12 cellular contexts compared by ENCODE assay signal in the genomic region with DNA sequence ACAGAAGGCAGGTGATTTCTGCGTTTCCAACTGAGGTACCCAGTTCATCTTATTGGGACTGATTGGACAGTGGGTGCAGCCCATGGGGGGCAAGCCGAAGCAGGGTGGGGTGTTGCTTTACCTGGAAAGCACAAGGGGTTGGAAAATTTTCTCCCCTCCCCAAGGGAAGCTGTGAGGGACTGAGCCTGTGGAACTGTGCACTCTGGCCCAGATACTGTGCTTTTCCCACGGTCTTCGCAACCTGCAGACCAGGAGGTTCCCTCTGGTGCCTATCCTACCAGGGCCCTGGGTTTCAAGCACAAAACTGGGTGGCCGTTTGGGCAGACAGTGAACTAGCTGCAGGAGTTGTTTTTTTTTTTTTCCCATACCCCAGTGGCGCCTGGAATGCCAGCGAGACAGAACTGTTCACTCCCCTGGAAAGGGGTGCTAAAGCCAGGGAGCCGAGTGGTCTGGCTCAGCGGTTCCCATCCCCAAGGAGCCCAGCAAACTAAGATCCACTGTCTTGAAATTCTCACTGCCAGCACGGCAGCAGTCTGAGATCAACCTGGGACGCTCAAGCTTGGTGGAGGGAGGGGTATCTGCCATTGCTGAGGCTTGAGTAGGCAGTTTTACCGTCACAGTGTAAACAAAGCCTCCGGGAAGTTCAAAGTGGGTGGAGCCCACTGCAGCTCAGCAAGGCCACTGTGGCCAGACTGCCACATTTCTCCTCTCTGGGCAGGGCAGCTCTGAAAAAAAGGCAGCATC.
A peak's percentile ranks its signal among the peaks of the same experiment; 100 is the strongest.
DNase-seq lines count a peak whose midpoint lies in the region; ATAC-seq and TF ChIP-seq lines count a peak whose summit lies in the region.
"Had no signal": no experiment of that assay in that cellular context is flagged by ENCODE, and none has a peak within 500 bp of the region (broad histone marks: within the 10 kb centered on the region; RNA-seq: fewer than 3 reads in every experiment).

No MANE protein-coding gene starts in this region.

- no peaks in the 10 kb centered on the region for H3K9me3 ChIP-seq in RWPE2 (ENCODE audit: severe bottlenecking)
- H3K9me3 ChIP-seq: gastrocnemius medialis had no signal

- peaks cover 48% of the 10 kb centered on the region for H3K27me3 Mint-ChIP-seq in activated T-cell treated with anti-CD3 and anti-CD28 coated beads, Interleukin-2, amount 50 U/mL, for 72 hours (ENCODE audit: low read depth)
- peaks cover 31% of the 10 kb centered on the region for H3K27me3 Mint-ChIP-seq in activated CD4-positive, alpha-beta T cell treated with anti-CD3 and anti-CD28 coated beads for 36 hours
- no peaks in the 10 kb centered on the region for H3K27me3 Mint-ChIP-seq in endothelial cell (ENCODE audit: unreplicated experiment)

- H3K27ac ChIP-seq in RWPE2 (ENCODE audit: poor library complexity, severe bottlenecking) = no peak overlapping the region
- H3K27ac ChIP-seq: gastrocnemius medialis, SK-N-MC had no signal

- no peaks in the 10 kb centered on the region for H3K27me3 ChIP-seq in RWPE2 (ENCODE audit: insufficient read depth, poor library complexity, severe bottlenecking)
- H3K27me3 ChIP-seq: gastrocnemius medialis had no signal

- H3K4me3 Mint-ChIP-seq in activated T-cell treated with anti-CD3 and anti-CD28 coated beads, Interleukin-2, amount 50 U/mL, for 72 hours = no peak overlapping the region
- H3K4me3 Mint-ChIP-seq in activated CD4-positive, alpha-beta T cell treated with anti-CD3 and anti-CD28 coated beads for 36 hours = no peak overlapping the region
- no peak overlapping the region for H3K4me3 Mint-ChIP-seq in endothelial cell (ENCODE audit: unreplicated experiment)
- H3K4me3 Mint-ChIP-seq: activated CD8-positive, alpha-beta T cell treated with anti-CD3 and anti-CD28 coated beads, Interleukin-2, amount 10 ng/mL, durations not matched to agents 7 days and 5 days had no signal

- intact Hi-C loops in activated CD4-positive, alpha-beta T cell treated with anti-CD3 and anti-CD28 coated beads for 36 hours (cut with DNase I, micrococcal nuclease) = no loop called here

- no peaks in the 10 kb centered on the region for H3K36me3 Mint-ChIP-seq in activated T-cell treated with anti-CD3 and anti-CD28 coated beads, Interleukin-2, amount 50 U/mL, for 72 hours (ENCODE audit: insufficient read depth in 2 of 2)
- H3K36me3 Mint-ChIP-seq in activated CD4-positive, alpha-beta T cell treated with anti-CD3 and anti-CD28 coated beads for 36 hours (ENCODE audit: low read depth) = no peaks in the 10 kb centered on the region
- H3K36me3 Mint-ChIP-seq in endothelial cell (ENCODE audit: low read depth, unreplicated experiment) = no peaks in the 10 kb centered on the region

- ATAC-seq in RWPE2 (ENCODE audit: low read depth) = peak; percentile 94
- ATAC-seq in activated T-cell treated with anti-CD3 and anti-CD28 coated beads, Interleukin-2, amount 50 U/mL, for 72 hours (replicated peaks in 1 of 2) = no peak
- ATAC-seq in activated CD4-positive, alpha-beta T cell treated with anti-CD3 and anti-CD28 coated beads for 36 hours = no peak
- ATAC-seq: activated CD8-positive, alpha-beta T cell treated with anti-CD3 and anti-CD28 coated beads, Interleukin-2, amount 10 ng/mL, durations not matched to agents 7 days and 5 days; gastrocnemius medialis had no signal

- H3K4me1 Mint-ChIP-seq in activated T-cell treated with anti-CD3 and anti-CD28 coated beads, Interleukin-2, amount 50 U/mL, for 72 hours (ENCODE audit: low read depth) = no peaks in the 10 kb centered on the region
- H3K4me1 Mint-ChIP-seq in activated CD4-positive, alpha-beta T cell treated with anti-CD3 and anti-CD28 coated beads for 36 hours = no peaks in the 10 kb centered on the region
- H3K4me1 Mint-ChIP-seq in endothelial cell (ENCODE audit: unreplicated experiment) = no peaks in the 10 kb centered on the region

- no peak overlapping the region for H3K27ac Mint-ChIP-seq in activated T-cell treated with anti-CD3 and anti-CD28 coated beads, Interleukin-2, amount 50 U/mL, for 72 hours
- no peak overlapping the region for H3K27ac Mint-ChIP-seq in activated CD4-positive, alpha-beta T cell treated with anti-CD3 and anti-CD28 coated beads for 36 hours
- H3K27ac Mint-ChIP-seq in endothelial cell (ENCODE audit: unreplicated experiment) = no peak overlapping the region
- H3K27ac Mint-ChIP-seq: activated CD8-positive, alpha-beta T cell treated with anti-CD3 and anti-CD28 coated beads, Interleukin-2, amount 10 ng/mL, durations not matched to agents 7 days and 5 days had no signal

- DNase-seq in DMS79 treated with DMSO at 0.1 percent for 48 hours (lab: John Stamatoyannopoulos, UW) (peak; percentile 35), DMS79 (lab: John Stamatoyannopoulos, UW) (no peak), RWPE2 (ENCODE audit: low spot score) (peak; percentile 57), glomerular visceral epithelial cell (ENCODE audit: extremely low spot score) (peak; percentile 34), skeletal muscle cell (ENCODE audit: low read depth) (peak; percentile 8), endothelial cell (ENCODE audit: low spot score) (no peak)
- DNase-seq in activated T-cell treated with anti-CD3 and anti-CD28 coated beads, Interleukin-2, amount 50 U/mL, for 72 hours = no peak
- no peak for DNase-seq in activated CD4-positive, alpha-beta T cell treated with anti-CD3 and anti-CD28 coated beads for 36 hours
- DNase-seq: activated CD8-positive, alpha-beta T cell treated with anti-CD3 and anti-CD28 coated beads, Interleukin-2, amount 10 ng/mL, durations not matched to agents 7 days and 5 days; gastrocnemius medialis; NCI-H2029 had no signal

- CTCF ChIA-PET in activated CD4-positive, alpha-beta T cell treated with anti-CD3 and anti-CD28 coated beads for 36 hours (lab: Charles Lee) = no interaction called here

- H3K36me3 ChIP-seq in RWPE2 (ENCODE audit: low read depth) = no peaks in the 10 kb centered on the region
- H3K36me3 ChIP-seq: gastrocnemius medialis had no signal

- H3K4me1 ChIP-seq in RWPE2 (ENCODE audit: insufficient read depth, poor library complexity, severe bottlenecking) = no peaks in the 10 kb centered on the region
- H3K4me1 ChIP-seq: gastrocnemius medialis had no signal

- peaks cover 0 to 2% of the 10 kb centered on the region in 2 donors for H3K9me3 Mint-ChIP-seq in activated T-cell treated with anti-CD3 and anti-CD28 coated beads, Interleukin-2, amount 50 U/mL, for 72 hours
- H3K9me3 Mint-ChIP-seq in activated CD4-positive, alpha-beta T cell treated with anti-CD3 and anti-CD28 coated beads for 36 hours (ENCODE audit: low read depth) = no peaks in the 10 kb centered on the region
- no peaks in the 10 kb centered on the region for H3K9me3 Mint-ChIP-seq in endothelial cell (ENCODE audit: unreplicated experiment)

- H3K4me3 ChIP-seq in RWPE2 (ENCODE audit: severe bottlenecking) (no peak overlapping the region), skeletal muscle cell (ENCODE audit: low read depth, low read length) (no peak overlapping the region)
- H3K4me3 ChIP-seq: gastrocnemius medialis, SK-N-MC had no signal

- TF ChIP-seq CTCF in RWPE2 (IDR thresholded peaks at IDR 0.05; ENCODE audit: poor library complexity, severe bottlenecking) = no peak
- no peak for TF ChIP-seq CTCF in endothelial cell (IDR thresholded peaks at IDR 0.05; ENCODE audit: unreplicated experiment)

- POLR2A ChIA-PET in activated CD4-positive, alpha-beta T cell treated with anti-CD3 and anti-CD28 coated beads for 36 hours (lab: Charles Lee) = no interaction called here

Comparison
In these comparisons a context has a peak if more than half of its experiments do, and no peak if none do; other contexts are left out.
1. DNase-seq: peak in DMS79 treated with DMSO at 0.1 percent for 48 hours (single experiment), RWPE2 (single experiment), glomerular visceral epithelial cell (single experiment) and skeletal muscle cell (single experiment); none in DMS79 (single experiment), activated T-cell treated with anti-CD3 and anti-CD28 coated beads, Interleukin-2, amount 50 U/mL, for 72 hours (0 of 2), activated CD4-positive, alpha-beta T cell treated with anti-CD3 and anti-CD28 coated beads for 36 hours (single experiment) and endothelial cell (single experiment).